8 cellular contexts compared by ENCODE assay signal in the genomic region with DNA sequence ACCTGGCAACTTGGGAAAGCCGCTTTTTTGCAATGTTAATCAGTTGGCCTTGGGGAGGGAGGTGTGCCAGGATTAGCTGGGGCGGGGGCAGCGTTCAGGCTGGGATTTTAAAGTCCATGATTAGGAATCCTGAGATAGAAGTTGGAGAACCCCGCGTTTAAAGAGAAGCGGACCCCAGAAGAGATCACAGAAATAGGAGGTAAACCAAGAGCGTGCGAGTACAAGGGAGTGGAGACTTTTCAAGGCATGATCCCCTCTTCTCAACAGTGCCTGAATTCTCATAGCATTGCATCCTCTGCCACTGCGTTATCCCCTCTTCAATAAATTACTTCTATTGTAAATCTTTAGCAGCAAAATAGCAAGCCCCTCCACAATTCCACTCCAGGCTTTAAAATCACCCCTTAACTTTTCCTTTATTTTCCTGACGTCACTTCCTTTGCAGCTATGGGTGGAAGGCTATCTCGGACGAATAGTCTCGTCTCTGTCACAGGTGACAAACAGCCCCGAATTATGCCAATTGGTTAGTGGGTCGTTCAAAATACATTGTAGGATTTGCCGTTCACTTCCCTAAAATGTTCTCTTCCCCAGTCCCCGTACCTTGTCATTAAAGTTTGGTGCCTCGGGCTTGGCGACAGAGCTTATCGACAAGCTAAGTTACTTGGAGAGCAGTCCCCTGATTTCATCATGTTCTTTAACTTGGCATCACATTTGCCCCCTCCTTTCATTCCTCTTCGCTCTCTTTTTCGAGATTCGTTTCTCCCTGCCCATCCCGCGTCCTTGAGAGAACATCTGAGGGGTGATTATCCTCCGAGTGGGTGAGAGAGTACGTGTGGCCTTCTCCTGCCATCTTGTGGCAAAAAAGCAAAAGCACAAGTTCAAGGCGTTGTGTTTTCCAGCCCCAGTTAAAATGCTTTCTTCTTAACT. TPM values are rescaled to one million over a fixed set of nuclear protein-coding genes. Genes with fewer than 3 reads are reported as not detected.
DNase-seq lines count a peak whose midpoint lies in the region; ATAC-seq and TF ChIP-seq lines count a peak whose summit lies in the region.

No MANE protein-coding gene starts in this region.

- H3K4me3 Mint-ChIP-seq in activated T-helper 1 cell treated with anti-CD3 and anti-CD28 coated beads, Interleukin-12 subunit alpha, Interleukin-12 subunit beta, Interleukin-2, Interleukin-4 antibody, amounts not matched to agents 30 ng/mL and 10 ng/mL and 1 ng/mL, durations not matched to agents 14 hours and 24 hours and 36 hours, result no peak overlapping the region
- H3K4me3 Mint-ChIP-seq in naive thymus-derived CD4-positive, alpha-beta T cell, result no peak overlapping the region

- in situ Hi-C loops in KBM-7 (cut with MboI; ENCODE audit: low pct_unique_long_range_greater_than_20kb, low sequenced_read_pairs), result no loop called here

- peaks cover 39% of the 10 kb centered on the region for H3F3A ChIP-seq in DOHH2 (ENCODE audit: control insufficient read depth, insufficient read depth)

- H3K79me2 ChIP-seq in DOHH2 (ENCODE audit: control insufficient read depth, low read length), result no peaks in the 10 kb centered on the region
- H3K79me2 ChIP-seq in OCI-LY7 (ENCODE audit: insufficient read depth, low read depth, low read length), result no peaks in the 10 kb centered on the region

- TF ChIP-seq EP300 in tibial nerve (IDR thresholded peaks at IDR 0.05), result peak in 1 of 2 donors; percentile 82

- peak overlapping the region; percentile 99 for H3K27ac ChIP-seq in DOHH2 (ENCODE audit: low read depth, low read length)
- peak overlapping the region; percentile 100 for H3K27ac ChIP-seq in OCI-LY7 (ENCODE audit: low read depth, low read length, poor library complexity, severe bottlenecking)
- peak overlapping the region; percentile 82 for H3K27ac ChIP-seq in naive thymus-derived CD4-positive, alpha-beta T cell (ENCODE audit: low read depth, low read length)
- H3K27ac ChIP-seq in tibial nerve, result peak overlapping the region; percentile 78 to 94 (median 84)

- TF ChIP-seq POLR2A in tibial nerve (IDR thresholded peaks at IDR 0.05), result peak in 1 of 2 donors; percentile 41

- H3K4me2 ChIP-seq in DOHH2 (ENCODE audit: low read length) (peak overlapping the region; percentile 99), OCI-LY7 (ENCODE audit: low read length) (peak overlapping the region; percentile 96)

- H3K27me3 ChIP-seq in DOHH2 (ENCODE audit: control insufficient read depth, low read length) (no peaks in the 10 kb centered on the region), tibial nerve (peaks cover 0 to 24% of the 10 kb centered on the region in 2 donors)
- no peaks in the 10 kb centered on the region for H3K27me3 ChIP-seq in naive thymus-derived CD4-positive, alpha-beta T cell (ENCODE audit: control insufficient read depth in 2 of 2, insufficient read depth in 2 of 2, low read length in 2 of 2)

- POLR2A ChIA-PET in OCI-LY7 (lab: Charles Lee), result interaction anchor here (0.6 to 7.3 kb wide), 20 partner anchors 13 to 1872 kb away, joined by 3 to 407 read pairs (median 12); a partner anchor contains a TSS
- POLR2A ChIA-PET in naive thymus-derived CD4-positive, alpha-beta T cell (lab: Charles Lee), result interaction anchor here (0.6 to 7.9 kb wide), 39 partner anchors 10 to 1903 kb away, joined by 3 to 717 read pairs (median 18); a partner anchor contains a TSS

- H3K4me3 ChIP-seq in DOHH2 (ENCODE audit: low read length), result peak overlapping the region; percentile 97
- peak overlapping the region; percentile 94 for H3K4me3 ChIP-seq in OCI-LY7 (ENCODE audit: low read depth, low read length, poor library complexity, severe bottlenecking)
- H3K4me3 ChIP-seq in fibroblast of pulmonary artery (replicated peaks; ENCODE audit: low read depth, low read length), result peak overlapping the region; percentile 65
- H3K4me3 ChIP-seq in naive thymus-derived CD4-positive, alpha-beta T cell (ENCODE audit: low read length), result peak overlapping the region; percentile 72
- H3K4me3 ChIP-seq in tibial nerve, result peak overlapping the region; percentile 54 to 82 (median 66)

- H3K9me2 ChIP-seq in DOHH2 (replicated peaks; ENCODE audit: control insufficient read depth, low read length), result no peaks in the 10 kb centered on the region
- no peaks in the 10 kb centered on the region for H3K9me2 ChIP-seq in OCI-LY7 (ENCODE audit: insufficient read depth, low read length)

- H3K9me3 Mint-ChIP-seq in activated T-helper 1 cell treated with anti-CD3 and anti-CD28 coated beads, Interleukin-12 subunit alpha, Interleukin-12 subunit beta, Interleukin-2, Interleukin-4 antibody, amounts not matched to agents 30 ng/mL and 10 ng/mL and 1 ng/mL, durations not matched to agents 14 hours and 24 hours and 36 hours, result no peaks in the 10 kb centered on the region
- H3K9me3 Mint-ChIP-seq in naive thymus-derived CD4-positive, alpha-beta T cell, result peaks cover 0 to 9% (median 5%) of the 10 kb centered on the region in 11 donors

- H3K4me1 Mint-ChIP-seq in activated T-helper 1 cell treated with anti-CD3 and anti-CD28 coated beads, Interleukin-12 subunit alpha, Interleukin-12 subunit beta, Interleukin-2, Interleukin-4 antibody, amounts not matched to agents 30 ng/mL and 10 ng/mL and 1 ng/mL, durations not matched to agents 14 hours and 24 hours and 36 hours (ENCODE audit: low read depth), result peaks cover 43% of the 10 kb centered on the region
- peaks cover 4 to 38% (median 26%) of the 10 kb centered on the region in 7 donors for H3K4me1 Mint-ChIP-seq in naive thymus-derived CD4-positive, alpha-beta T cell

- H3K36me3 ChIP-seq in DOHH2 (ENCODE audit: control insufficient read depth, low read length) (peaks cover 26% of the 10 kb centered on the region), OCI-LY7 (ENCODE audit: insufficient read depth, low read length) (peaks cover 15% of the 10 kb centered on the region; the same call in 1 of the 2 replicates), tibial nerve (no peaks in the 10 kb centered on the region)
- H3K36me3 ChIP-seq in naive thymus-derived CD4-positive, alpha-beta T cell (ENCODE audit: control insufficient read depth in 2 of 3, insufficient read depth in 3 of 3, low read length in 3 of 3), result no peaks in the 10 kb centered on the region

- H2AFZ ChIP-seq in OCI-LY7 (ENCODE audit: low read length), result no peak overlapping the region

- H4K20me1 ChIP-seq in DOHH2 (ENCODE audit: control insufficient read depth, insufficient read depth, low read depth, low read length) (no peaks in the 10 kb centered on the region), OCI-LY7 (ENCODE audit: insufficient read depth, low read length) (no peaks in the 10 kb centered on the region)

- H3K4me1 ChIP-seq in DOHH2 (ENCODE audit: control insufficient read depth, low read length) (peaks cover 38% of the 10 kb centered on the region), OCI-LY7 (ENCODE audit: insufficient read depth, low read length, poor library complexity, severe bottlenecking) (peaks cover 23% of the 10 kb centered on the region), tibial nerve (peaks cover 0 to 40% (median 7%) of the 10 kb centered on the region in 4 donors)
- H3K4me1 ChIP-seq in naive thymus-derived CD4-positive, alpha-beta T cell (ENCODE audit: control insufficient read depth in 2 of 2, insufficient read depth in 2 of 2, low read length in 2 of 2), result peaks cover 3 to 16% of the 10 kb centered on the region in 2 donors

- intact Hi-C loops in OCI-LY7 (cut with micrococcal nuclease; ENCODE audit: unreplicated experiment), result loop anchor here (2.0 to 10.0 kb wide), 10 partner anchors 80 to 1863 kb away; a partner anchor contains a TSS
- intact Hi-C loops in activated T-helper 1 cell treated with anti-CD3 and anti-CD28 coated beads, Interleukin-12 subunit alpha, Interleukin-12 subunit beta, Interleukin-2, Interleukin-4 antibody, amounts not matched to agents 30 ng/mL and 10 ng/mL and 1 ng/mL, durations not matched to agents 14 hours and 24 hours and 36 hours (cut with micrococcal nuclease), result loop anchor here (1.0 to 10.0 kb wide), 19 partner anchors 58 to 1773 kb away; a partner anchor contains a TSS
- intact Hi-C loops in naive thymus-derived CD4-positive, alpha-beta T cell (cut with micrococcal nuclease), result loop anchor here (1.0 to 10.0 kb wide), 30 partner anchors 7 to 1863 kb away; a partner anchor contains a TSS

- DNase-seq in KBM-7 (peak; percentile 92), OCI-LY7 (ENCODE audit: low spot score) (peak; percentile 91), fibroblast of pulmonary artery (ENCODE audit: low read depth) (peak; percentile 92), tibial nerve (ENCODE audit: low spot score in 2 of 2) (peak in 1 of 2 donors; percentile 60)
- DNase-seq in activated T-helper 1 cell treated with anti-CD3 and anti-CD28 coated beads, Interleukin-12 subunit alpha, Interleukin-12 subunit beta, Interleukin-2, Interleukin-4 antibody, amounts not matched to agents 30 ng/mL and 10 ng/mL and 1 ng/mL, durations not matched to agents 14 hours and 24 hours and 36 hours (ENCODE audit: low spot score), result peak; percentile 59
- peak in 8 of 9 donors; percentile 57 to 82 (median 75) for DNase-seq in naive thymus-derived CD4-positive, alpha-beta T cell

- CTCF ChIA-PET in OCI-LY7 (lab: Charles Lee; ENCODE audit: unreplicated experiment), result interaction anchor here (1.3 kb wide), 1 partner anchor 76 kb away, joined by 3 read pairs; no protein-coding TSS in a partner anchor
- CTCF ChIA-PET in naive thymus-derived CD4-positive, alpha-beta T cell (lab: Charles Lee), result interaction anchor here (0.6 to 5.3 kb wide), 26 partner anchors 22 to 751 kb away, joined by 3 to 96 read pairs (median 6); a partner anchor contains a TSS

- BruUV-seq in OCI-LY7 (replicated peaks; lab: Mats Ljungman, UMichigan), result no TSS peak

- H3K27ac Mint-ChIP-seq in activated T-helper 1 cell treated with anti-CD3 and anti-CD28 coated beads, Interleukin-12 subunit alpha, Interleukin-12 subunit beta, Interleukin-2, Interleukin-4 antibody, amounts not matched to agents 30 ng/mL and 10 ng/mL and 1 ng/mL, durations not matched to agents 14 hours and 24 hours and 36 hours, result no peak overlapping the region
- no peak overlapping the region for H3K27ac Mint-ChIP-seq in naive thymus-derived CD4-positive, alpha-beta T cell

- no peaks in the 10 kb centered on the region for H3K9me3 ChIP-seq in DOHH2 (ENCODE audit: control insufficient read depth, insufficient read depth, low read length)
- no peaks in the 10 kb centered on the region for H3K9me3 ChIP-seq in OCI-LY7 (ENCODE audit: low read length)
- H3K9me3 ChIP-seq in naive thymus-derived CD4-positive, alpha-beta T cell (ENCODE audit: control insufficient read depth in 2 of 3, low read length in 3 of 3), result no peaks in the 10 kb centered on the region
- H3K9me3 ChIP-seq in tibial nerve, result no peaks in the 10 kb centered on the region

- peak; percentile 53 for ATAC-seq in naive thymus-derived CD4-positive, alpha-beta T cell
- no peak for ATAC-seq in HG03025 (IDR thresholded peaks at IDR 0.05; ENCODE audit: low FRiP score, unreplicated experiment)

- TF ChIP-seq CTCF in DOHH2 (IDR thresholded peaks at IDR 0.05; ENCODE audit: low read depth, low read length, poor library complexity, severe bottlenecking) (peak; percentile 81), OCI-LY7 (conservative IDR thresholded peaks at IDR 0.05; ENCODE audit: low read length) (peak; percentile 87), fibroblast of pulmonary artery (IDR thresholded peaks at IDR 0.05; ENCODE audit: low read length, missing control alignments) (peak; percentile 86), tibial nerve (IDR thresholded peaks at IDR 0.05) (peak; percentile 76 to 86 (median 81))

- H3K36me3 Mint-ChIP-seq in activated T-helper 1 cell treated with anti-CD3 and anti-CD28 coated beads, Interleukin-12 subunit alpha, Interleukin-12 subunit beta, Interleukin-2, Interleukin-4 antibody, amounts not matched to agents 30 ng/mL and 10 ng/mL and 1 ng/mL, durations not matched to agents 14 hours and 24 hours and 36 hours (ENCODE audit: low read depth), result peaks cover 1% of the 10 kb centered on the region
- peaks cover 0 to 1% (median 0%) of the 10 kb centered on the region in 5 donors for H3K36me3 Mint-ChIP-seq in naive thymus-derived CD4-positive, alpha-beta T cell

- H3K27me3 Mint-ChIP-seq in activated T-helper 1 cell treated with anti-CD3 and anti-CD28 coated beads, Interleukin-12 subunit alpha, Interleukin-12 subunit beta, Interleukin-2, Interleukin-4 antibody, amounts not matched to agents 30 ng/mL and 10 ng/mL and 1 ng/mL, durations not matched to agents 14 hours and 24 hours and 36 hours (ENCODE audit: insufficient read depth), result no peaks in the 10 kb centered on the region
- H3K27me3 Mint-ChIP-seq in naive thymus-derived CD4-positive, alpha-beta T cell, result peaks cover 0 to 8% (median 0%) of the 10 kb centered on the region in 5 donors

- WGBS in tibial nerve, 2 donors, result 0% methylated on average over 28 of the region's 28 CpGs

RNA-seq across cellular contexts. Expression of a gene that starts 17.1 kb away (rescaled TPM):
- not detected in 2 replicates for total RNA-seq in OCI-LY7 (2014; rRNA removed; shearing (Covaris generic))
- total RNA-seq in OCI-LY7 (2022), result not detected in 2 replicates
- not detected in 2 replicates for total RNA-seq in activated T-helper 1 cell treated with anti-CD3 and anti-CD28 coated beads, Interleukin-12 subunit alpha, Interleukin-12 subunit beta, Interleukin-2, Interleukin-4 antibody, amounts not matched to agents 30 ng/mL and 10 ng/mL and 1 ng/mL, durations not matched to agents 14 hours and 24 hours and 36 hours
- not detected for total RNA-seq in naive thymus-derived CD4-positive, alpha-beta T cell
- polyA plus RNA-seq in naive thymus-derived CD4-positive, alpha-beta T cell, result not detected
- total RNA-seq in tibial nerve, result not detected
